In the genomic region with DNA sequence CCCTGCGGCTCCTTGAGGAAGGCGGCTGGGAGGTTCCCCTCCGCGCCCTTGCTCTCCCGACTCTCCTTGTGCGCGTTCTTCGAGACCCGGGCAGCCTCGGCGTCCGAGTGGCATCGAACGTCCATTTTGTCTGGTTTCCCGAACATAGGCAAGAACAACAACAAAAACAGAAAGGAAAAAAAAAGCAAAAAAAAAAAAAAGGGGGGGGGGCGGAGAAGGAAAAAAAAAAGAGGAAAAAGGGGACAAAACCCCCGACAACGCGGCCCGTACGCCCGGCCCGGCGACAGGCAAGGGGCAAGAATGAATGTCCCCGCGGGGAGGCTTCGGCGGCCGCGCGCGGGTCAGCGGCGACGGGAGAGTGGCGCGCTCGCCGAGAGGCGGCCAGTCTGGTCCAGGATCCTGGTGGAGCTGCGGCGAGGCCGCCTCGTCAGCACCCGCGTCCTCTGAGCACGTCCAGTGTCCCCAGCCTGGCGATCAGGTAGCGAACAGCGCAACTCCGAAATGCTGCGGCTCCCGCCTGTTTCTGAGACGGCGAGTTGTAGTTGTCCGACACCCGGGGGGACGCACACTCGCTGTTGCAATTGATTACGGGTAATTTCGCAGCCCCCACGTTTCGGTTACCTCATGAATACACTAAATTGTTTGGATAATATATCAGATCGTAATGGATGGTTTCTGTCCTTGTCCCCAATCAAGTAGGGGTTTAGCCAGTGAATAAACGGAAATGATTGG, we compare ENCODE assay signal across 8 cellular contexts. TPM values are rescaled to one million over a fixed set of nuclear protein-coding genes. Genes with fewer than 3 reads are reported as not detected.
DNase-seq lines count a peak whose midpoint lies in the region; ATAC-seq and TF ChIP-seq lines count a peak whose summit lies in the region.

A gene with protein sequence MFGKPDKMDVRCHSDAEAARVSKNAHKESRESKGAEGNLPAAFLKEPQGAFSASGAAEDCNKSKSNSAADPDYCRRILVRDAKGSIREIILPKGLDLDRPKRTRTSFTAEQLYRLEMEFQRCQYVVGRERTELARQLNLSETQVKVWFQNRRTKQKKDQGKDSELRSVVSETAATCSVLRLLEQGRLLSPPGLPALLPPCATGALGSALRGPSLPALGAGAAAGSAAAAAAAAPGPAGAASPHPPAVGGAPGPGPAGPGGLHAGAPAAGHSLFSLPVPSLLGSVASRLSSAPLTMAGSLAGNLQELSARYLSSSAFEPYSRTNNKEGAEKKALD (minus strand): TSS at position 360 of the 732 bp plus-strand sequence. CDS start 214 bp downstream, at position 146.

- H3K9me3 Mint-ChIP-seq in mesothelial cell of epicardium: no peaks in the 10 kb centered on the region

- ATAC-seq in right cardiac atrium: no peak
- ATAC-seq in Right ventricle myocardium superior (ENCODE audit: poor library complexity): no peak
- no peak for ATAC-seq in aorta (ENCODE audit: low FRiP score)

- no peaks in the 10 kb centered on the region for H3K36me3 ChIP-seq in aorta (ENCODE audit: control insufficient read depth in 1 of 2, insufficient read depth in 2 of 2, low read length in 1 of 2)

- H3K27me3 ChIP-seq in right cardiac atrium (ENCODE audit: control insufficient read depth, insufficient read depth) (no peaks in the 10 kb centered on the region), aorta (ENCODE audit: control insufficient read depth in 1 of 2, insufficient read depth in 2 of 2, low read length in 1 of 2) (no peaks in the 10 kb centered on the region)

- TF ChIP-seq CTCF in cardiac fibroblast (IDR thresholded peaks at IDR 0.05; ENCODE audit: low read depth, low read length): no peak
- TF ChIP-seq CTCF in mesothelial cell of epicardium (IDR thresholded peaks at IDR 0.05; ENCODE audit: unreplicated experiment): no peak

- H3K4me1 Mint-ChIP-seq in mesothelial cell of epicardium: peaks cover 28% of the 10 kb centered on the region

- intact Hi-C loops in right cardiac atrium (cut with DNase I): no loop called here
- intact Hi-C loops in Right ventricle myocardium superior (cut with DNase I): no loop called here
- intact Hi-C loops in aorta (cut with DNase I): no loop called here

- H3K27ac ChIP-seq in right cardiac atrium (ENCODE audit: low read length) (no peak within 1 kb of the TSS), aorta (ENCODE audit: low read depth in 1 of 2, low read length in 2 of 2) (no peak within 1 kb of the TSS)

- peak within 1 kb of the TSS; percentile 42 for H3K4me3 ChIP-seq in right cardiac atrium (ENCODE audit: low read length)
- peak within 1 kb of the TSS; percentile 28 to 35 for H3K4me3 ChIP-seq in cardiac fibroblast (replicated peaks in 1 of 2; ENCODE audit: low read depth in 2 of 2, low read length in 2 of 2)
- H3K4me3 ChIP-seq in aorta (ENCODE audit: low read length in 2 of 2): peak within 1 kb of the TSS; percentile 21 to 36

- no peak for DNase-seq in right cardiac atrium
- no peak for DNase-seq in Right ventricle myocardium superior
- no peak for DNase-seq in cardiac fibroblast (ENCODE audit: low read depth in 2 of 2)
- DNase-seq in mesothelial cell of epicardium (ENCODE audit: low spot score in 2 of 2, unreplicated experiment in 2 of 2): no peak
- no peak for DNase-seq in aorta
- no peak for DNase-seq in Kasumi-1 (lab: John Stamatoyannopoulos, UW)
- no peak for DNase-seq in NCI-H446 treated with DMSO at 0.1 percent for 48 hours (lab: John Stamatoyannopoulos, UW)
- no peak for DNase-seq in NCI-H1436 treated with DMSO at 0.1 percent for 48 hours (lab: John Stamatoyannopoulos, UW)

- H3K4me3 Mint-ChIP-seq in mesothelial cell of epicardium: peak within 1 kb of the TSS; percentile 60

- no peak within 1 kb of the TSS for H3K27ac Mint-ChIP-seq in mesothelial cell of epicardium

- H3K9me3 ChIP-seq in right cardiac atrium (ENCODE audit: control insufficient read depth, low read length): no peaks in the 10 kb centered on the region
- no peaks in the 10 kb centered on the region for H3K9me3 ChIP-seq in aorta (ENCODE audit: control insufficient read depth, low read length)

- peaks cover 91% of the 10 kb centered on the region for H3K27me3 Mint-ChIP-seq in mesothelial cell of epicardium (ENCODE audit: low read depth)

- WGBS in right cardiac atrium: 2% methylated on average over 65 of the region's 65 CpGs
- 4% methylated on average over 64 of the region's 65 CpGs for WGBS in aorta, 2 donors

- H3K4me1 ChIP-seq in right cardiac atrium (ENCODE audit: control insufficient read depth, insufficient read depth, low read length) (no peaks in the 10 kb centered on the region), aorta (ENCODE audit: control insufficient read depth in 1 of 2, insufficient read depth in 2 of 2, low read length in 2 of 2) (no peaks in the 10 kb centered on the region)

- no peaks in the 10 kb centered on the region for H3K36me3 Mint-ChIP-seq in mesothelial cell of epicardium

RNA-seq across cellular contexts. Expression of the gene that starts here (rescaled TPM):
- total RNA-seq in right cardiac atrium (not detected), Right ventricle myocardium superior (not detected), mesothelial cell of epicardium (0.09 TPM in 1 of 3 replicates, not detected in the others), aorta (not detected)
- polyA plus RNA-seq in right cardiac atrium (not detected), aorta (not detected)
